14 cellular contexts compared by ENCODE assay signal in the genomic region with DNA sequence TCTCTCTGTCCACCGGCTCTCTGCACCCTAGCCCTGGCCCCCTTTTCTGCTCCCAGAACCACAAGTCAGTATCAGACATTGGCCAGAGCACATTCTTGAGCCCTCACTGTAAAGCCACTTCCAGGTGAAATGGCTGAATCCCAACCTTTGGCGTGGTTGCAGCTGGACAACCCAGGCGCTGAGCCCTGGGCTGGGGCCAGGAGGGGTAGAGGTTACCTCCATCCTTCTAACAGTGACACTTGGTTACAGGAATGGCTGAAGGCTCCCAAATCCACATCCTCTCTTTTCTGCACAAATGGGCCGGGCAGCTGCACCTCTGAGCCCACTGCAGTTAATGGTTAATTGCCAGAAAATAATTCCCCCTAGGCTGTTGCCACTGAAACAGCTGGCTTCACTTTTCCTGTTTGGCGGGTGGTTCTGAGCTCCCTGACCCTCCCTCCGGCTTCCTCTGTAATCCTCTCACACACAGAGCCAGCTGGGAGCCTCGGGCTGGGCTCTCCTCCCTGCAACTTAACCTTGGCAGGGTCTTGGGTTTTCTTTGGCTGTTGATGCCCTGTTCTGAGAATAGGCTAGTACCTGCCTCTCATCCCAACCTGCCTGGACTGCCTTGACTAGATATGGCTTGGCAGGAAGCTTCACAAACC. TPM values are rescaled to one million over a fixed set of nuclear protein-coding genes. Genes with fewer than 3 reads are reported as not detected.
DNase-seq lines count a peak whose midpoint lies in the region; ATAC-seq and TF ChIP-seq lines count a peak whose summit lies in the region.
"Had no signal": no experiment of that assay in that cellular context is flagged by ENCODE, and none has a peak within 500 bp of the region (broad histone marks: within the 10 kb centered on the region; RNA-seq: fewer than 3 reads in every experiment).

No MANE protein-coding gene starts in this region.

- H3F3A ChIP-seq in PC-3 (ENCODE audit: low read length, unreplicated experiment), result no peaks in the 10 kb centered on the region

- no peaks in the 10 kb centered on the region for H3K27me3 ChIP-seq in PC-3 (ENCODE audit: low read length)
- H3K27me3 ChIP-seq: tibial nerve had no signal

- H3K27ac ChIP-seq in PC-3 (ENCODE audit: low read length), result no peak overlapping the region
- H3K27ac ChIP-seq: tibial nerve had no signal

- intact Hi-C loops in PC-3 (cut with micrococcal nuclease), result no loop called here
- intact Hi-C loops in Right ventricle myocardium superior (cut with DNase I), result no loop called here

- peaks cover 17% of the 10 kb centered on the region for H3K4me1 ChIP-seq in PC-3 (ENCODE audit: insufficient read depth, low read length)

- H2AFZ ChIP-seq in PC-3 (ENCODE audit: low read length), result no peak overlapping the region

- peak overlapping the region; percentile 52; the same call in 1 of the 2 replicates for H3K4me2 ChIP-seq in PC-3 (ENCODE audit: low read length)

- ATAC-seq in PC-3 (peak; percentile 49), Right ventricle myocardium superior (ENCODE audit: poor library complexity) (peak; percentile 44), HG03135 (IDR thresholded peaks at IDR 0.05; ENCODE audit: unreplicated experiment) (no peak), HG02588 (IDR thresholded peaks at IDR 0.05; ENCODE audit: unreplicated experiment) (no peak)
- ATAC-seq: left colon, WTC11 had no signal

- no peak for TF ChIP-seq CTCF in PC-3 (conservative IDR thresholded peaks at IDR 0.05; ENCODE audit: low read depth, low read length)

- POLR2A ChIA-PET in PC-3 (lab: Charles Lee; ENCODE audit: unreplicated experiment), result no interaction called here

- CTCF ChIA-PET in PC-3 (lab: Charles Lee), result no interaction called here

- no peaks in the 10 kb centered on the region for H4K20me1 ChIP-seq in PC-3 (ENCODE audit: low read length)

- H3K36me3 ChIP-seq in PC-3 (ENCODE audit: low read depth, low read length), result no peaks in the 10 kb centered on the region

- no peak overlapping the region for H3K4me3 ChIP-seq in PC-3 (ENCODE audit: low read length)
- H3K4me3 ChIP-seq: tibial nerve had no signal

- no TSS peak for BruUV-seq in PC-3 (replicated peaks; lab: Mats Ljungman, UMichigan)

- DNase-seq in NCI-H2029 (lab: John Stamatoyannopoulos, UW) (peak; percentile 20), NCI-H2029 treated with DMSO at 0.1 percent for 48 hours (lab: John Stamatoyannopoulos, UW) (no peak), PC-3 (peak; percentile 71), Right ventricle myocardium superior (no peak), retina (peak; percentile 58), DMS114 treated with DMSO at 0.1 percent for 48 hours (lab: John Stamatoyannopoulos, UW; ENCODE audit: unreplicated experiment) (no peak)
- DNase-seq: 8988T; CD8-positive, alpha-beta memory T cell; left colon; MV-4-11 had no signal

- H3K9me2 ChIP-seq in PC-3 (replicated peaks; ENCODE audit: low read length), result no peaks in the 10 kb centered on the region

- no peak overlapping the region for H3K9ac ChIP-seq in PC-3 (ENCODE audit: low read length)

- no peaks in the 10 kb centered on the region for H3K9me3 ChIP-seq in PC-3 (ENCODE audit: low read length)
- H3K9me3 ChIP-seq: tibial nerve had no signal

- no peaks in the 10 kb centered on the region for H3K79me2 ChIP-seq in PC-3 (ENCODE audit: low read length)

RNA-seq across cellular contexts. Expression of gene TSPAN11, which starts 44.1 kb away (rescaled TPM):
- total RNA-seq in PC-3 (2014; rRNA removed) (not detected in 2 replicates), Right ventricle myocardium superior (1.9 TPM)
- total RNA-seq: CD8-positive, alpha-beta memory T cell had no signal

Comparison
In these comparisons a context has a peak if more than half of its experiments do, and no peak if none do; other contexts are left out.
1. DNase-seq: peak in NCI-H2029 (single experiment), PC-3 (single experiment) and retina (single experiment); none in NCI-H2029 treated with DMSO at 0.1 percent for 48 hours (single experiment), Right ventricle myocardium superior (single experiment) and DMS114 treated with DMSO at 0.1 percent for 48 hours (single experiment).
2. ATAC-seq: peak in PC-3 (single experiment) and Right ventricle myocardium superior (single experiment); none in HG03135 (single experiment) and HG02588 (single experiment).